24 cellular contexts compared by ENCODE assay signal in genomic region chr3:56361731-56362130, GRCh38.
"Had no signal": no experiment of that assay in that cellular context is flagged by ENCODE, and none has a peak within 500 bp of the region (broad histone marks: within the 10 kb centered on the region; RNA-seq: fewer than 3 reads in every experiment).

No MANE protein-coding gene starts in this region.

- H3K4me1 ChIP-seq: esophagus muscularis mucosa, gastroesophageal sphincter, transverse colon had no signal

- H3K27ac ChIP-seq: brain microvascular endothelial cell, esophagus muscularis mucosa, gastroesophageal sphincter, transverse colon had no signal

- DNase-seq: activated CD4-positive, alpha-beta memory T cell treated with anti-CD3 and anti-CD28 coated beads for 36 hours; activated CD4-positive, alpha-beta T cell treated with anti-CD3 and anti-CD28 coated beads for 48 hours; activated CD4-positive, CD25-positive, alpha-beta regulatory T cell; activated effector memory CD4-positive, alpha-beta T cell treated with anti-CD3 and anti-CD28 coated beads, Interleukin-2, amount 50 U/mL, for 16 hours; activated naive CD4-positive, alpha-beta T cell treated with anti-CD3 and anti-CD28 coated beads, Interleukin-2, amount 10 ng/mL, durations not matched to agents 7 days and 5 days; activated naive CD8-positive, alpha-beta T cell treated with anti-CD3 and anti-CD28 coated beads, Interleukin-2, amount 50 U/mL, for 24 hours; brain microvascular endothelial cell; central memory CD4-positive, alpha-beta T cell; dermis blood vessel endothelial cell; effector CD8-positive, alpha-beta T cell; head of caudate nucleus; hypothalamus; left colon; mesenchymal stem cell; nucleus accumbens; stimulated activated CD4-positive, alpha-beta T cell treated with anti-CD3 and anti-CD28 coated beads, Interleukin-15, amount 100 ng/mL, for 24 hours; stimulated activated CD8-positive, alpha-beta memory T cell treated with anti-CD3 and anti-CD28 coated beads, Interleukin-4, amount 100 ng/mL, for 48 hours; stimulated activated naive B cell treated with anti-CD40 and anti-IgM and Interleukin-4, amounts not matched to agents 10 μg/mL and 1 μg/mL and 100 μg/mL, for 72 hours; T-helper 17 cell; transverse colon had no signal

- H3K4me2 ChIP-seq: smooth muscle cell had no signal

- H3K4me3 ChIP-seq: esophagus muscularis mucosa, gastroesophageal sphincter, smooth muscle cell, transverse colon had no signal

- H3K36me3 ChIP-seq: brain microvascular endothelial cell, esophagus muscularis mucosa, gastroesophageal sphincter, transverse colon had no signal

- H3K9me3 ChIP-seq: esophagus muscularis mucosa, gastroesophageal sphincter, transverse colon had no signal

- ATAC-seq: activated naive CD8-positive, alpha-beta T cell treated with anti-CD3 and anti-CD28 coated beads, Interleukin-2, amount 50 U/mL, for 24 hours; gastroesophageal sphincter; left colon; sciatic nerve; stimulated activated naive B cell treated with anti-CD40 and anti-IgM and Interleukin-4, amounts not matched to agents 10 μg/mL and 1 μg/mL and 100 μg/mL, for 72 hours; T-helper 17 cell had no signal

- H3K27me3 ChIP-seq: brain microvascular endothelial cell, esophagus muscularis mucosa, gastroesophageal sphincter, transverse colon had no signal
